Comparison of ENCODE assay signal across 17 cellular contexts in the genomic region with DNA sequence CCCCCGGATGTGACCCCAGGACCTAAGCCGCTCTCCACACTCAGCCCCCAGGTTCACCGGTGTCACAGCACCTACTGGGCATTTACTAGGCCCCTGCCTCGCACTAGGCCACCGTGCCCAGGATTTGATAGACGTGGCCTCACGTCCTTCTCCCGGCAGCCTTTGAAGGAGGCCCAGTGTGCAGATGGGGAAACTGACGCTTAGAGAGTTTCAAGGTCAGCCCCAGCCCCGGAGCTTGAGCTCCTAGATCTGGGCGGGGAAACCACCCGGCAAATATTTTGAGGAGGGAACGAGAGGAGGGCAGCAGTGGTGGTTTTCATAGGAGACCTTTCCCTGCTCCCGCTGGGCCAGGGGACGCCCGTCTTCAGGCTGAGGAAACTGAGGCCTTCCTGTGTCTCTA.
"Had no signal": no experiment of that assay in that cellular context is flagged by ENCODE, and none has a peak within 500 bp of the region (broad histone marks: within the 10 kb centered on the region; RNA-seq: fewer than 3 reads in every experiment).

No MANE protein-coding gene starts in this region.

- DNase-seq: activated CD4-positive, alpha-beta memory T cell treated with anti-CD3 and anti-CD28 coated beads for 36 hours; activated CD4-positive, alpha-beta T cell treated with anti-CD3 and anti-CD28 coated beads for 48 hours; activated effector memory CD4-positive, alpha-beta T cell treated with anti-CD3 and anti-CD28 coated beads, Interleukin-2, amount 50 U/mL, for 16 hours; activated naive CD4-positive, alpha-beta T cell treated with anti-CD3 and anti-CD28 coated beads, Interleukin-2, amount 10 ng/mL, durations not matched to agents 7 days and 5 days; cortex of kidney; heart left ventricle; islet precursor cell; left colon; mesenchymal stem cell; naive thymus-derived CD8-positive, alpha-beta T cell; pancreas; right cardiac atrium; stimulated activated CD4-positive, alpha-beta T cell treated with anti-CD3 and anti-CD28 coated beads, Interleukin-2, amount 100 ng/mL, for 24 hours; stimulated activated naive B cell treated with anti-CD40 and anti-IgM and Interleukin-4, amounts not matched to agents 10 μg/mL and 1 μg/mL and 100 μg/mL, for 72 hours; upper lobe of left lung had no signal

- H3K27ac Mint-ChIP-seq: activated CD4-positive, alpha-beta memory T cell treated with anti-CD3 and anti-CD28 coated beads for 36 hours; activated naive CD4-positive, alpha-beta T cell treated with anti-CD3 and anti-CD28 coated beads, Interleukin-2, amount 10 ng/mL, durations not matched to agents 7 days and 5 days had no signal

- H3K36me3 Mint-ChIP-seq: activated CD4-positive, alpha-beta memory T cell treated with anti-CD3 and anti-CD28 coated beads for 36 hours; activated naive CD4-positive, alpha-beta T cell treated with anti-CD3 and anti-CD28 coated beads, Interleukin-2, amount 10 ng/mL, durations not matched to agents 7 days and 5 days; naive thymus-derived CD8-positive, alpha-beta T cell had no signal

- H3K9me3 Mint-ChIP-seq: activated CD4-positive, alpha-beta memory T cell treated with anti-CD3 and anti-CD28 coated beads for 36 hours; activated naive CD4-positive, alpha-beta T cell treated with anti-CD3 and anti-CD28 coated beads, Interleukin-2, amount 10 ng/mL, durations not matched to agents 7 days and 5 days; stimulated activated naive B cell treated with anti-CD40 and anti-IgM and Interleukin-4, amounts not matched to agents 10 μg/mL and 1 μg/mL and 100 μg/mL, for 72 hours had no signal

- H3K36me3 ChIP-seq: heart left ventricle, neutrophil, pancreas, upper lobe of left lung had no signal

- H3K27me3 ChIP-seq: heart left ventricle, pancreas, upper lobe of left lung had no signal

- ATAC-seq: heart left ventricle; left colon; naive thymus-derived CD8-positive, alpha-beta T cell; right cardiac atrium; stimulated activated naive B cell treated with anti-CD40 and anti-IgM and Interleukin-4, amounts not matched to agents 10 μg/mL and 1 μg/mL and 100 μg/mL, for 72 hours had no signal

- H3K27me3 Mint-ChIP-seq: activated CD4-positive, alpha-beta memory T cell treated with anti-CD3 and anti-CD28 coated beads for 36 hours; activated naive CD4-positive, alpha-beta T cell treated with anti-CD3 and anti-CD28 coated beads, Interleukin-2, amount 10 ng/mL, durations not matched to agents 7 days and 5 days; naive thymus-derived CD8-positive, alpha-beta T cell; stimulated activated naive B cell treated with anti-CD40 and anti-IgM and Interleukin-4, amounts not matched to agents 10 μg/mL and 1 μg/mL and 100 μg/mL, for 72 hours had no signal

- H3K27ac ChIP-seq: epithelial cell of prostate, heart left ventricle, neutrophil, pancreas, upper lobe of left lung had no signal

- H3K4me3 Mint-ChIP-seq: activated CD4-positive, alpha-beta memory T cell treated with anti-CD3 and anti-CD28 coated beads for 36 hours; activated naive CD4-positive, alpha-beta T cell treated with anti-CD3 and anti-CD28 coated beads, Interleukin-2, amount 10 ng/mL, durations not matched to agents 7 days and 5 days had no signal

- H3K9me3 ChIP-seq: heart left ventricle, neutrophil, pancreas, upper lobe of left lung had no signal

- H3K4me3 ChIP-seq: heart left ventricle, pancreas, upper lobe of left lung had no signal
